In the genomic region with DNA sequence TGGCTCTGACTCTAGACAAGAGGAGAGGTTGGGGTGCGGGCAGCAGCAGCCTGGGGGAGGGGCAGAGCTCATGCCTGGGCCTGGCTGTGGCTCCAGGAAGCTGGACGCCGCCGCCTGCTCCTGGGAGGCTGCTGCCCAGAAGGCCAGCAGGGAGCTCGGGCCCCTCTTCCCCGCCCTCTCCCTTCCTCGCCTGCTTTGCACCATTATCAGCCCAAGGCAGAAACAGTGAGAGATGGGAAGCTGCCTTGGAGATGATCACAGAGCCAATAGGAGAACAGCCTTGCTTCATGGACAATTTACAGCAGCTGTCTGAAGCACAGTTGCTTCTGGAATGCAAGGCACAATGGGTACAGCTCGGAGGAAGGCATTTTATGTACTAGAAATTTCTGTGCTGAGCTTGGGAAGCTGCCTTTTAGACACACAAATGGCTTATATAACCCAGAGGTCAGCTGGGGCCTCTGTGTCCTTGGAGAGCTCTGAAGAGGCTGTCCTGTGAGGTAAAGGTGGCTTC, we compare ENCODE assay signal across 9 cellular contexts. TPM values are rescaled to one million over a fixed set of nuclear protein-coding genes. Genes with fewer than 3 reads are reported as not detected.
DNase-seq lines count a peak whose midpoint lies in the region; ATAC-seq and TF ChIP-seq lines count a peak whose summit lies in the region.
"Had no signal": no experiment of that assay in that cellular context is flagged by ENCODE, and none has a peak within 500 bp of the region (broad histone marks: within the 10 kb centered on the region; RNA-seq: fewer than 3 reads in every experiment).

No MANE protein-coding gene starts in this region.

- H3K4me3 ChIP-seq in left lung, result no peak overlapping the region
- H3K4me3 ChIP-seq in stomach, result no peak overlapping the region
- H3K4me3 ChIP-seq in Karpas-422 (ENCODE audit: low read length), result no peak overlapping the region

- DNase-seq in NCI-H1417 treated with DMSO at 0.1 percent for 48 hours (lab: John Stamatoyannopoulos, UW) (peak; percentile 18), left lung (peak; percentile 74 to 88), stomach (peak; percentile 80), H4 (ENCODE audit: low spot score) (no peak), Karpas-422 (no peak)
- no peak for DNase-seq in central memory CD4-positive, alpha-beta T cell
- DNase-seq: activated CD4-positive, CD25-positive, alpha-beta regulatory T cell had no signal

- H3K27me3 ChIP-seq in left lung, result no peaks in the 10 kb centered on the region
- H3K27me3 ChIP-seq in stomach, result no peaks in the 10 kb centered on the region
- no peaks in the 10 kb centered on the region for H3K27me3 ChIP-seq in Karpas-422 (ENCODE audit: low read length)

- TF ChIP-seq POLR2A in stomach (IDR thresholded peaks at IDR 0.05), result no peak

- H3K9me3 ChIP-seq in left lung (no peaks in the 10 kb centered on the region), stomach (no peaks in the 10 kb centered on the region), Karpas-422 (ENCODE audit: low read length) (no peaks in the 10 kb centered on the region)

- TF ChIP-seq CTCF in left lung (IDR thresholded peaks at IDR 0.05) (no peak), stomach (IDR thresholded peaks at IDR 0.05) (no peak)

- H2AFZ ChIP-seq in Karpas-422 (ENCODE audit: low read length), result no peak overlapping the region

- H3K36me3 ChIP-seq in left lung (no peaks in the 10 kb centered on the region), stomach (no peaks in the 10 kb centered on the region), Karpas-422 (ENCODE audit: insufficient read depth, low read length) (no peaks in the 10 kb centered on the region)

- H3K4me1 ChIP-seq in left lung (peaks cover 15 to 43% of the 10 kb centered on the region in 2 donors), stomach (peaks cover 23 to 63% (median 37%) of the 10 kb centered on the region in 4 donors), Karpas-422 (ENCODE audit: low read length) (peaks cover 9% of the 10 kb centered on the region; the same call in 1 of the 2 replicates)

- no peak overlapping the region for H3K4me2 ChIP-seq in Karpas-422 (ENCODE audit: low read depth, low read length, poor library complexity, severe bottlenecking)

- no peaks in the 10 kb centered on the region for H3K79me2 ChIP-seq in Karpas-422 (ENCODE audit: low read length)

- H4K20me1 ChIP-seq in Karpas-422 (ENCODE audit: insufficient read depth, low read depth, low read length), result no peaks in the 10 kb centered on the region

- ATAC-seq in left lung (peak; percentile 80), HG02678 (IDR thresholded peaks at IDR 0.05; ENCODE audit: unreplicated experiment) (no peak)

- no peaks in the 10 kb centered on the region for H3K9me2 ChIP-seq in Karpas-422 (replicated peaks; ENCODE audit: insufficient read depth, low read length)

- peak overlapping the region; percentile 85 for H3K27ac ChIP-seq in cingulate gyrus (ENCODE audit: low read depth, low read length)
- peak overlapping the region; percentile 68 to 79 for H3K27ac ChIP-seq in left lung
- H3K27ac ChIP-seq in stomach, result peak overlapping the region; percentile 22 to 83 (median 72)
- no peak overlapping the region for H3K27ac ChIP-seq in Karpas-422 (ENCODE audit: low read length)

- intact Hi-C loops in left lung (cut with DNase I), result no loop called here
- intact Hi-C loops in stomach (cut with DNase I; ENCODE audit: low total_unique reads), result no loop called here

- H3K9ac ChIP-seq in Karpas-422 (ENCODE audit: low read length), result no peak overlapping the region

- TF ChIP-seq EP300 in stomach (IDR thresholded peaks at IDR 0.05), result no peak

- 10 to 28% (median 18%) methylated on average over 8 of the region's 8 CpGs for WGBS in stomach, 5 donors

RNA-seq across cellular contexts. Expression of gene AFF3, which starts 55.3 kb away (rescaled TPM):
- 10 to 100 TPM; 16.4 to 42.0 TPM for total RNA-seq in left lung
- 10 to 100 TPM; 14.3 to 78.8 (median 29.7) TPM for total RNA-seq in stomach
- polyA plus RNA-seq in stomach, result 1 to 10 TPM; 1.4 to 2.1 (median 1.5) TPM
- 0.21 and 0.37 TPM in 2 replicates for total RNA-seq in H4 (2014; rRNA removed; shearing (Covaris generic))
- 84.6 and 99.7 TPM in 2 replicates for total RNA-seq in Karpas-422 (2014; rRNA removed; shearing (Covaris generic); ENCODE audit: low replicate concordance)

Comparison
In these comparisons a context has a peak if more than half of its experiments do, and no peak if none do; other contexts are left out.
1. DNase-seq: peak in NCI-H1417 treated with DMSO at 0.1 percent for 48 hours (single experiment), left lung (2 of 2) and stomach (single experiment); none in central memory CD4-positive, alpha-beta T cell (single experiment), H4 (single experiment) and Karpas-422 (single experiment).
2. RNA of gene AFF3, which starts 55.3 kb away (total RNA-seq): 84.6 to 99.7 TPM in Karpas-422, 16.4 to 42.0 TPM in left lung and 14.3 to 78.8 TPM in stomach; 0.21 to 0.37 TPM in H4; every median in the first group is over 10 times any median in the second.